8 cellular contexts compared by ENCODE assay signal in the genomic region with DNA sequence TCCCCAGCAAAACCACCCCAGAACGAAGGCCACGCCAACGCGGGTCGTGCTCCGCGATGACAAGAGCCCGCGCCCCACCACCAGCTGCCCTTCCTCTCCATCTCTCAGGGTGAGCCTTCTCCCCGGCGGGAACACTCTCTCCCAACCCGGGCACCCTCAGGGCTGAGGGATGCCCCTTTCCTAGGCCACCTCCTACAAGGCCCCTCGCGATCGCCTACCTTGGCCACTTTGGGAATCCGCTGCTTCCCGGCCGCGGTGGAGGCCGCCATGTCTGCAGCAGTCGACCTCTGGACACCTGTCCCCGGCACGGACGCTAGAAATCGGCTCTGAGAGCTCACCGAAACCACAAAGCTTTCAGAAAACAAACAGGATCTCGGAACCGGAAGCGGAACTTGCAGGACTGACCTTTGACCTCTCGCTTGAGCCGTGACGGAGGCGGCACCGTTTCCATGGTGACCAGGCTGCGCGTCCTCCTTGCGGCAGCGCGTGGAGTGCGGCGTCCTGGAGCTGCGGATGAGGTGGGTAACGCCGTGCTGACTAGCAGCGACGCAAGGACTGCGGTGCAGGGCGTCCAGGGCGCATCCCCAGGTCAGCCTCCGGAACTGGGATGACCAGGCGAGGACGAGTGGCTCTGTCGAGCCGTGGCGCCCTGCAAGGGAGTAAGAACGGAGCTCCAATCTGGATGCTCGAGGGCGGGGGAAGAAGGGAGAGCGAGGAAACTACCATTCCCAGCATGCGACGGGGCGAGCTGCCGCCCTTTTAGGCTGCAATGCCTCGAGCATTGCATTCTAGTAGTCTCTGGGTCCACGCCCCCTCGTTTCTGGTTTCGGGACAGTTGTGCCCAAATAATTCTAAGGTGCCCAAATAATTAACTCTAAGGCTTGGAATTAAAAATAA. TPM values are rescaled to one million over a fixed set of nuclear protein-coding genes. Genes with fewer than 3 reads are reported as not detected.
DNase-seq lines count a peak whose midpoint lies in the region; ATAC-seq and TF ChIP-seq lines count a peak whose summit lies in the region.

Gene CFAP61 (plus strand): TSS at position 459 of the 897 bp plus-strand sequence. CDS start 4,122 bp downstream, outside the sequence.
Gene CRNKL1 (minus strand): TSS at position 393 of the 897 bp plus-strand sequence. CDS start 124 bp downstream, at position 269.

- H3K4me3 Mint-ChIP-seq in activated CD4-positive, alpha-beta T cell treated with anti-CD3 and anti-CD28 coated beads, Interleukin-2, amount 10 ng/mL, durations not matched to agents 24 days and 14 days, result peak within 1 kb of the TSS; percentile 98

- H3K9me3 ChIP-seq in BLaER1 (no peaks in the 10 kb centered on the region), colonic mucosa (no peaks in the 10 kb centered on the region)

- peaks cover 10% of the 10 kb centered on the region for H3K4me1 Mint-ChIP-seq in activated CD4-positive, alpha-beta T cell treated with anti-CD3 and anti-CD28 coated beads, Interleukin-2, amount 10 ng/mL, durations not matched to agents 24 days and 14 days

- TF ChIP-seq CTCF in colonic mucosa (IDR thresholded peaks at IDR 0.05), result no peak

- intact Hi-C loops in activated CD4-positive, alpha-beta T cell treated with anti-CD3 and anti-CD28 coated beads, Interleukin-2, amount 10 ng/mL, durations not matched to agents 24 days and 14 days (cut with micrococcal nuclease), result loop anchor here (1.0 kb wide), 3 partner anchors 35 to 1251 kb away; partner anchors contain the start of genes NAA20, RALGAPA2 and XRN2
- intact Hi-C loops in colonic mucosa (cut with DNase I), result no loop called here

- H3K27me3 Mint-ChIP-seq in activated CD4-positive, alpha-beta T cell treated with anti-CD3 and anti-CD28 coated beads, Interleukin-2, amount 10 ng/mL, durations not matched to agents 24 days and 14 days, result peaks cover 1% of the 10 kb centered on the region

- H3K27me3 ChIP-seq in BLaER1 (no peaks in the 10 kb centered on the region), colonic mucosa (no peaks in the 10 kb centered on the region)

- peaks cover 36% of the 10 kb centered on the region for H3K36me3 ChIP-seq in BLaER1
- peaks cover 3% of the 10 kb centered on the region for H3K36me3 ChIP-seq in colonic mucosa

- H3K9me3 Mint-ChIP-seq in activated CD4-positive, alpha-beta T cell treated with anti-CD3 and anti-CD28 coated beads, Interleukin-2, amount 10 ng/mL, durations not matched to agents 24 days and 14 days, result no peaks in the 10 kb centered on the region

- peak; percentile 81 for DNase-seq in NCI-H524 treated with DMSO at 0.1 percent for 48 hours (lab: John Stamatoyannopoulos, UW)
- DNase-seq in activated CD4-positive, alpha-beta T cell treated with anti-CD3 and anti-CD28 coated beads, Interleukin-2, amount 10 ng/mL, durations not matched to agents 24 days and 14 days, result peak; percentile 99
- DNase-seq in colonic mucosa, result peak; percentile 98
- peak; percentile 98 for DNase-seq in kidney tubule cell (ENCODE audit: low spot score)
- peak; percentile 90 to 91 for DNase-seq in stimulated activated CD4-positive, alpha-beta T cell treated with anti-CD3 and anti-CD28 coated beads, Interleukin-1b, Interleukin-23, amount 100 ng/mL, for 1 hour (ENCODE audit: low read depth in 2 of 2)

- H3K27ac ChIP-seq in BLaER1, result peak within 1 kb of the TSS; percentile 87
- H3K27ac ChIP-seq in colonic mucosa, result peak within 1 kb of the TSS; percentile 91

- peak; percentile 98 for ATAC-seq in GM19324 (IDR thresholded peaks at IDR 0.05; ENCODE audit: low FRiP score, unreplicated experiment)
- ATAC-seq in HG03460 (IDR thresholded peaks at IDR 0.05; ENCODE audit: unreplicated experiment), result peak; percentile 89

- H3K4me1 ChIP-seq in BLaER1 (peaks cover 31% of the 10 kb centered on the region), colonic mucosa (no peaks in the 10 kb centered on the region)

- H3K4me3 ChIP-seq in BLaER1, result peak within 1 kb of the TSS; percentile 89
- H3K4me3 ChIP-seq in colonic mucosa, result peak within 1 kb of the TSS; percentile 73

- H4K20me1 ChIP-seq in BLaER1, result peaks cover 16% of the 10 kb centered on the region; the same call in 1 of the 2 replicates

- peaks cover 32% of the 10 kb centered on the region for H3K36me3 Mint-ChIP-seq in activated CD4-positive, alpha-beta T cell treated with anti-CD3 and anti-CD28 coated beads, Interleukin-2, amount 10 ng/mL, durations not matched to agents 24 days and 14 days (ENCODE audit: low read depth)

- peak within 1 kb of the TSS; percentile 96 for H3K27ac Mint-ChIP-seq in activated CD4-positive, alpha-beta T cell treated with anti-CD3 and anti-CD28 coated beads, Interleukin-2, amount 10 ng/mL, durations not matched to agents 24 days and 14 days

- H3K9ac ChIP-seq in BLaER1, result peak within 1 kb of the TSS; percentile 88
- peak within 1 kb of the TSS; percentile 82 to 88 for H3K9ac ChIP-seq in colonic mucosa (ENCODE audit: low read depth in 2 of 2, low read length in 2 of 2)

- peak within 1 kb of the TSS; percentile 92 for H3K4me2 ChIP-seq in BLaER1

RNA-seq across cellular contexts. Expression of gene CFAP61, which starts in this region (rescaled TPM):
- not detected in 2 replicates for total RNA-seq in activated CD4-positive, alpha-beta T cell treated with anti-CD3 and anti-CD28 coated beads, Interleukin-2, amount 10 ng/mL, durations not matched to agents 24 days and 14 days
- under 1 TPM in 1 of 2 donors, not detected in 1; 0.32 TPM for total RNA-seq in colonic mucosa

RNA-seq across cellular contexts. Expression of gene CRNKL1, which starts in this region (rescaled TPM):
- 22.7 and 25.1 TPM in 2 replicates for total RNA-seq in activated CD4-positive, alpha-beta T cell treated with anti-CD3 and anti-CD28 coated beads, Interleukin-2, amount 10 ng/mL, durations not matched to agents 24 days and 14 days
- total RNA-seq in colonic mucosa, result 10 to 100 TPM; 21.4 to 25.8 TPM

Comparison
In these comparisons a context has a peak if more than half of its experiments do, and no peak if none do; other contexts are left out.
1. Peak in every context shown above with its lines: DNase-seq, ATAC-seq, H3K4me3 ChIP-seq and H3K27ac ChIP-seq.